In the genomic region with DNA sequence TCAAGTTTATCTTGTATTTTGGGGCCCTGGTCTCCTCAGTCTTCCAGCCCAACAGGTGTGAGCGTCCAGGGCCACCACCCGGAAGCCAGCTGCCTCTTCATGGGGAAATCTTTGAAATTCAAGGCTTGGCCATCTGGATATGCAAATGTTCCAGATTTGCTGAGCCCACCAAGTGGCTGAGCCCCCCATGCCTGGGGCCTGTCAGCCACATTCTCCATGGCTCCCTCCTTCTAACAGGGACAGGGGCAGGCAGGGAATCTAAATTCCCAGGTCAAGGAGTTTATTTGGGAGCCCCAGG, we compare ENCODE assay signal across 19 cellular contexts. TPM values are rescaled to one million over a fixed set of nuclear protein-coding genes. Genes with fewer than 3 reads are reported as not detected.
DNase-seq lines count a peak whose midpoint lies in the region; ATAC-seq, FAIRE-seq and TF ChIP-seq lines count a peak whose summit lies in the region.
"Had no signal": no experiment of that assay in that cellular context is flagged by ENCODE, and none has a peak within 500 bp of the region (broad histone marks: within the 10 kb centered on the region; RNA-seq: fewer than 3 reads in every experiment).

No MANE protein-coding gene starts in this region.

- peaks cover 40% of the 10 kb centered on the region for H3K4me1 ChIP-seq in DND-41 (ENCODE audit: insufficient read depth, low read length)
- H3K4me1 ChIP-seq in KMS-11 (ENCODE audit: low read depth, poor library complexity, severe bottlenecking): peaks cover 64% of the 10 kb centered on the region
- H3K4me1 ChIP-seq in astrocyte (ENCODE audit: insufficient read depth, low read length): peaks cover 39% of the 10 kb centered on the region
- peaks cover 49 to 66% (median 60%) of the 10 kb centered on the region in 6 donors for H3K4me1 ChIP-seq in spleen

- no peak for TF ChIP-seq POLR2A in spleen (IDR thresholded peaks at IDR 0.05)

- no peaks in the 10 kb centered on the region for H3K9me3 Mint-ChIP-seq in astrocyte (ENCODE audit: unreplicated experiment)
- H3K9me3 Mint-ChIP-seq: CD4-positive, alpha-beta T cell; effector memory CD8-positive, alpha-beta T cell; stimulated activated naive CD8-positive, alpha-beta T cell treated with anti-CD3 and anti-CD28 coated beads, Interleukin-15, Interleukin-2, amounts not matched to agents 100 ng/mL and 50 ng/mL, for 24 hours had no signal

- H3K27ac ChIP-seq in DND-41 (ENCODE audit: low read length) (peak overlapping the region; percentile 94), KMS-11 (peak overlapping the region; percentile 98; the same call in 1 of the 2 replicates), astrocyte (ENCODE audit: low read depth, low read length) (no peak overlapping the region), spleen (peak overlapping the region in 5 of 8 donors; percentile 89 to 96 (median 91))
- H3K27ac ChIP-seq: coronary artery, parathyroid adenoma, SK-N-MC, thyroid gland had no signal

- DNase-seq in DND-41 (no peak), astrocyte (ENCODE audit: low read depth) (no peak), spleen (peak; percentile 74), SHP77 (lab: John Stamatoyannopoulos, UW) (no peak), nucleus accumbens (lab: John Stamatoyannopoulos, UW) (no peak)
- no peak for DNase-seq in activated CD4-positive, alpha-beta T cell treated with anti-CD3 and anti-CD28 coated beads for 48 hours
- no peak for DNase-seq in stimulated activated CD4-positive, alpha-beta T cell treated with anti-CD3 and anti-CD28 coated beads, Interleukin-12 subunit alpha, Interleukin-12 subunit beta, amount 100 ng/mL, for 4 hours

- H3K4me3 ChIP-seq in DND-41 (ENCODE audit: low read depth in 1 of 2, low read length in 2 of 2) (no peak overlapping the region), KMS-11 (IDR thresholded peaks at IDR 0.05; ENCODE audit: insufficient read depth, low read depth, low read length) (no peak overlapping the region), astrocyte (ENCODE audit: insufficient read depth, low read depth, low read length) (no peak overlapping the region), spleen (no peak overlapping the region)
- H3K4me3 ChIP-seq: coronary artery, lung, mucosa of descending colon, SK-N-MC, thyroid gland had no signal

- peak overlapping the region; percentile 14 for H3K27ac Mint-ChIP-seq in astrocyte (ENCODE audit: unreplicated experiment)

- H3K27me3 ChIP-seq in DND-41 (ENCODE audit: insufficient read depth, low read length, poor library complexity) (no peaks in the 10 kb centered on the region), KMS-11 (ENCODE audit: insufficient read depth, low read depth) (no peaks in the 10 kb centered on the region), astrocyte (ENCODE audit: insufficient read depth, low read length) (no peaks in the 10 kb centered on the region), spleen (replicated peaks in 1 of 7) (peaks cover 0 to 9% (median 0%) of the 10 kb centered on the region in 7 donors)
- H3K27me3 ChIP-seq: thyroid gland had no signal

- 0 out of 2 replicates have a peak overlapping the region, but pooled peaks have one; percentile 3 for H3K9ac ChIP-seq in DND-41 (ENCODE audit: low read depth, low read length)
- H3K9ac ChIP-seq in KMS-11: no peak overlapping the region; the same call in 1 of the 2 replicates
- H3K9ac ChIP-seq in astrocyte (ENCODE audit: low read length): no peak overlapping the region
- H3K9ac ChIP-seq: parathyroid adenoma had no signal

- H3K9me3 ChIP-seq in DND-41 (ENCODE audit: insufficient read depth, low read length, severe bottlenecking) (no peaks in the 10 kb centered on the region), astrocyte (ENCODE audit: insufficient read depth, low read depth, low read length) (no peaks in the 10 kb centered on the region), spleen (no peaks in the 10 kb centered on the region)
- H3K9me3 ChIP-seq: mucosa of descending colon, thyroid gland had no signal

- peaks cover 6% of the 10 kb centered on the region for H3K36me3 Mint-ChIP-seq in astrocyte (ENCODE audit: low read depth, unreplicated experiment)

- H3K36me3 ChIP-seq in DND-41 (ENCODE audit: insufficient read depth, low read length) (peaks cover 12% of the 10 kb centered on the region), KMS-11 (ENCODE audit: insufficient read depth) (no peaks in the 10 kb centered on the region; the same call in 1 of the 2 replicates), astrocyte (ENCODE audit: insufficient read depth, low read length) (peaks cover 5% of the 10 kb centered on the region), spleen (peaks cover 0 to 30% (median 7%) of the 10 kb centered on the region in 6 donors)
- H3K36me3 ChIP-seq: thyroid gland had no signal

- TF ChIP-seq CTCF in DND-41 (IDR thresholded peaks at IDR 0.05; ENCODE audit: borderline replicate concordance, extremely low read depth, low read length, poor library complexity, severe bottlenecking) (no peak), KMS-11 (conservative IDR thresholded peaks at IDR 0.05; ENCODE audit: low read depth, low read length) (no peak), astrocyte (IDR thresholded peaks at IDR 0.05; ENCODE audit: insufficient read depth, low read depth, low read length) (no peak), spleen (IDR thresholded peaks at IDR 0.05 in 8 of 11, conservative IDR thresholded peaks at IDR 0.05 in 3 of 11) (no peak)

- no peak for FAIRE-seq in astrocyte (lab: Jason Lieb, UNC)
- FAIRE-seq: H54 had no signal

- H2AFZ ChIP-seq in DND-41 (ENCODE audit: low read depth, low read length): no peak overlapping the region
- no peak overlapping the region for H2AFZ ChIP-seq in KMS-11 (ENCODE audit: low read depth)
- H2AFZ ChIP-seq in astrocyte (ENCODE audit: low read depth, low read length): no peak overlapping the region
- H2AFZ ChIP-seq: parathyroid adenoma had no signal

- no peak overlapping the region for H3K4me3 Mint-ChIP-seq in astrocyte (ENCODE audit: unreplicated experiment)
- H3K4me3 Mint-ChIP-seq: activated CD4-positive, alpha-beta T cell treated with anti-CD3 and anti-CD28 coated beads for 36 hours; CD4-positive, alpha-beta T cell had no signal

- intact Hi-C loops in spleen (cut with DNase I; ENCODE audit: low total_unique reads): loop anchor here (5.0 kb wide), 1 partner anchor 53 kb away; no protein-coding TSS in a partner anchor

- 63 to 100% (median 76%) methylated on average over 2 of the region's 2 CpGs for WGBS in spleen, 5 donors

- H3K4me1 Mint-ChIP-seq in astrocyte (ENCODE audit: low read depth, unreplicated experiment): peaks cover 38% of the 10 kb centered on the region

- H3K27me3 Mint-ChIP-seq in astrocyte (ENCODE audit: low read depth, unreplicated experiment): no peaks in the 10 kb centered on the region
- H3K27me3 Mint-ChIP-seq: activated CD4-positive, alpha-beta T cell treated with anti-CD3 and anti-CD28 coated beads for 36 hours; CD4-positive, alpha-beta T cell; effector memory CD8-positive, alpha-beta T cell; stimulated activated naive CD8-positive, alpha-beta T cell treated with anti-CD3 and anti-CD28 coated beads, Interleukin-15, Interleukin-2, amounts not matched to agents 100 ng/mL and 50 ng/mL, for 24 hours had no signal

- H3K79me2 ChIP-seq in DND-41 (ENCODE audit: insufficient read depth, low read length) (peaks cover 3% of the 10 kb centered on the region), KMS-11 (ENCODE audit: insufficient read depth, low read depth) (no peaks in the 10 kb centered on the region), astrocyte (ENCODE audit: insufficient read depth, low read length) (peaks cover 2% of the 10 kb centered on the region)

- ATAC-seq in DND-41 (ENCODE audit: insufficient read depth, low read depth): no peak
- ATAC-seq: effector memory CD8-positive, alpha-beta T cell had no signal

- no peak overlapping the region for H3K4me2 ChIP-seq in DND-41 (ENCODE audit: insufficient read depth, low read length)
- H3K4me2 ChIP-seq in KMS-11: peak overlapping the region; percentile 86; the same call in 1 of the 2 replicates
- no peak overlapping the region for H3K4me2 ChIP-seq in astrocyte (ENCODE audit: low read length)

- H4K20me1 ChIP-seq in DND-41 (ENCODE audit: insufficient read depth, low read length): peaks cover 7% of the 10 kb centered on the region
- H4K20me1 ChIP-seq in KMS-11 (ENCODE audit: insufficient read depth): no peaks in the 10 kb centered on the region
- H4K20me1 ChIP-seq in astrocyte (ENCODE audit: insufficient read depth, low read length): peaks cover 6% of the 10 kb centered on the region

RNA-seq across cellular contexts. Expression of a gene that starts 14.2 kb away (rescaled TPM):
- total RNA-seq in astrocyte (151 and 185 TPM in 2 replicates), spleen (10 to 100 TPM; 57.5 to 69.5 (median 62.8) TPM)
- polyA plus RNA-seq in spleen: 10 to 100 TPM; 46.4 to 69.5 (median 60.8) TPM
